8 cellular contexts compared by ENCODE assay signal in the genomic region with DNA sequence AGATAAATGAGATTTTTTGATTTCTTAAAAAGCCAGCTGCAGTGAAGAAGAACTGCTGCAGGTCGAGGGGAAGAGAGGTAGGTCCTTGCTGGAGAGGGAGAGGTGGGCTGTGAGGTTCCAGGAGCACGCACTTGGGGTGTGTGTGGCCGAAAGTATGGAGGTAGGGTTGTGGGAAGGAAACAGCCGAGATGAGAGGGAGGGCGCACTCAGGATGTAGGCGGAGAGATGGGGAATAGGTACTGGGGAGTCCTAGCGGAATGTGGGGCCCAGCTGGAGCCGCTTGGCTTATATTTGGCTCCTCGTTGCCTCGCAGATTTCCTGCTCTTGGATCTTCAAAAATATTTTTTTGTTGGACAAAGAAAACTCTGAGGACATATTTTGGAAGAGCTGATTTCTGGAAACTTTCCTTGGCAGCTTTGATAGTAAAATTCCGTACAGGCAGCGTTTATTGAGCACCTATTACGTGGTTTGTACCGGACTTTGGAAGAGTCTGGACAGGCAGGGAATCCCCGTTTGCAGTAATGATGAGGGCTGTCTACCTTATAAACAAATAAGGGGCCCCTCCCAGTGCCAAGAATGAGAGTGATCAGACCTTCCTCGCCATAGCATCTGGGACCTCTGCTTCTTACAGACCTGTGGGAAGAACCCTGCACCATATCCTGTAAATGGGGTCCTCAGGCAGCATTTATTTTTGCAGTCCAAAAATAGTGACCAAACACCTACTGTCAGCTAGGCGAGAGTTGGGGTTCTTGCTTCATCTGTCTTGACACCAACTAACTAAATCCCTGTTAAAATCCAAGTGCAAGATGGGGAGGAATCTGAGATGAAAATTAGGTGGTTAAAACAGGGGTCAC. TPM values are rescaled to one million over a fixed set of nuclear protein-coding genes. Genes with fewer than 3 reads are reported as not detected.
DNase-seq lines count a peak whose midpoint lies in the region; ATAC-seq and TF ChIP-seq lines count a peak whose summit lies in the region.

No MANE protein-coding gene starts in this region.

- ATAC-seq in natural killer cell treated with Interleukin-12 subunit alpha and Interleukin-12 subunit beta and Interleukin-15 and Interleukin-18, amount 100 ng/mL, for 72 hours: no peak
- ATAC-seq in GM18517 (IDR thresholded peaks at IDR 0.05; ENCODE audit: unreplicated experiment): no peak

- in situ Hi-C loops in GM18951 (cut with MboI; ENCODE audit: low sequenced_read_pairs, unreplicated experiment): no loop called here

- DNase-seq in NCI-H69 (lab: John Stamatoyannopoulos, UW) (peak; percentile 34), coronary artery (ENCODE audit: low spot score) (no peak), T-helper 9 cell (no peak), 8988T (no peak), NCI-H1105 treated with DMSO at 0.1 percent for 48 hours (lab: John Stamatoyannopoulos, UW) (no peak)
- no peak for DNase-seq in natural killer cell treated with Interleukin-12 subunit alpha and Interleukin-12 subunit beta and Interleukin-15 and Interleukin-18, amount 100 ng/mL, for 72 hours (ENCODE audit: low spot score)

- H3K27me3 Mint-ChIP-seq in natural killer cell treated with Interleukin-12 subunit alpha and Interleukin-12 subunit beta and Interleukin-15 and Interleukin-18, amount 100 ng/mL, for 72 hours: peaks cover 0 to 2% of the 10 kb centered on the region in 2 donors

- no peaks in the 10 kb centered on the region for H3K36me3 Mint-ChIP-seq in natural killer cell treated with Interleukin-12 subunit alpha and Interleukin-12 subunit beta and Interleukin-15 and Interleukin-18, amount 100 ng/mL, for 72 hours

- peaks cover 22 to 24% of the 10 kb centered on the region in 2 donors for H3K4me1 Mint-ChIP-seq in natural killer cell treated with Interleukin-12 subunit alpha and Interleukin-12 subunit beta and Interleukin-15 and Interleukin-18, amount 100 ng/mL, for 72 hours (ENCODE audit: low read depth in 2 of 2)

- H3K9me3 Mint-ChIP-seq in natural killer cell treated with Interleukin-12 subunit alpha and Interleukin-12 subunit beta and Interleukin-15 and Interleukin-18, amount 100 ng/mL, for 72 hours: no peaks in the 10 kb centered on the region

- no peak for TF ChIP-seq CTCF in coronary artery (IDR thresholded peaks at IDR 0.05)

- H3K27ac ChIP-seq in coronary artery: no peak overlapping the region

- peak overlapping the region; percentile 93 for H3K4me3 ChIP-seq in coronary artery

- peak; percentile 24 for TF ChIP-seq POLR2A in GM18951 (IDR thresholded peaks at IDR 0.05; ENCODE audit: extremely low read depth, insufficient read depth, insufficient read length)

- peak overlapping the region; percentile 88 for H3K4me3 Mint-ChIP-seq in natural killer cell treated with Interleukin-12 subunit alpha and Interleukin-12 subunit beta and Interleukin-15 and Interleukin-18, amount 100 ng/mL, for 72 hours

- peak overlapping the region; percentile 25 to 70 for H3K27ac Mint-ChIP-seq in natural killer cell treated with Interleukin-12 subunit alpha and Interleukin-12 subunit beta and Interleukin-15 and Interleukin-18, amount 100 ng/mL, for 72 hours

RNA-seq across cellular contexts. Expression of a gene that starts 1.5 kb away (rescaled TPM):
- 10 to 100 TPM; 19.8 to 27.3 TPM for total RNA-seq in natural killer cell treated with Interleukin-12 subunit alpha and Interleukin-12 subunit beta and Interleukin-15 and Interleukin-18, amount 100 ng/mL, for 72 hours
